34 cellular contexts compared by ENCODE assay signal in the genomic region with DNA sequence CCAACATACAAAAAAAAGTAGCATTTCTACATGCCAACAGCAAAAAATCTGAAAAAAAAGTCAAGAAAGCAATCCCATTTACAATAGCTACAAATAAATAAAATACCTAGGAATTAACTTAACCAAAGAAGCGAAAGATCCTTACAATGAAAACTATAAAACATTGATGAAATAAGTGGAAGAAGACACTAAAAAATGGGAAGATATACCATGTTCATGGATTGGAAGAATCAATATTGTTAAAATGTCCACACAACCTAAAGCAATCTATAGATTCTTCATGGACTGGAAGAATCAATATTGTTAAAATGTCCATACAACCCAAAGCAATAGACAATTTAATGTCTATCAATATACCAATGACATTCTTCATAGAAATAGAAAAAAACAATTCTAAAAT.
"Had no signal": no experiment of that assay in that cellular context is flagged by ENCODE, and none has a peak within 500 bp of the region (broad histone marks: within the 10 kb centered on the region; RNA-seq: fewer than 3 reads in every experiment).

No MANE protein-coding gene starts in this region.

- DNase-seq: Karpas-422, Kasumi-1, MG63, MM.1S, MV-4-11, NCI-H1048, NCI-H1092, NCI-H1092 treated with DMSO at 0.1 percent for 48 hours, NCI-H1105, NCI-H1105 treated with DMSO at 0.1 percent for 48 hours, NCI-H1417, NCI-H1417 treated with DMSO at 0.1 percent for 48 hours, NCI-H1436, NCI-H1436 treated with DMSO at 0.1 percent for 48 hours, NCI-H146, NCI-H1694, NCI-H1694 treated with DMSO at 0.1 percent for 48 hours, NCI-H187, NCI-H187 treated with DMSO at 0.1 percent for 48 hours, NCI-H1930, NCI-H2029, NCI-H2029 treated with DMSO at 0.1 percent for 48 hours, NCI-H2081, NCI-H2081 treated with DMSO at 0.1 percent for 48 hours, NCI-H2107, NCI-H2171, NCI-H2171 treated with DMSO at 0.1 percent for 48 hours, NCI-H2227 treated with DMSO at 0.1 percent for 48 hours, NCI-H226, NCI-H345, NCI-H446, NCI-H446 treated with DMSO at 0.1 percent for 48 hours, NCI-H510A, NCI-H510A treated with DMSO at 0.1 percent for 48 hours had no signal

- H3K36me3 ChIP-seq: MG63 had no signal

- H3K4me3 ChIP-seq: MG63 had no signal
